Comparison of ENCODE assay signal across 23 cellular contexts in the genomic region with DNA sequence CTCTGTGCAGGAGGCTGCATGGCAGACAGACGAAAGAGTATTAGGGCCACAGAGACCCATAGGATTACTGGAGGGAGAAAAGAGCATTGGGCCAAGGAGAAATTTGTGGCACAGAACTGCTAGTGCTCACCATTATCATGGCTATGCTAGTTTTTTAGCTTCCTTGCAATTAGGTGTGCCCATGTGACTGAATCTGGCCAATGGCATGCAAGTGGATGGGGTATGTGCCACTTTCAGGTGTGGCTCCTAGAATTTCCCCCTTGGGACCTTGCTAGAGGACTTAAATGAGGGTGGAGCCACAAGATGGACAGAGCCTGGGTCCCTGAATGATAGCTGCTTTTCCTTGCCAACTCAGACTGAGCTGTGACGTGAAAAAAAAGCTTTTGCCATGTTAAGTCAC.
DNase-seq lines count a peak whose midpoint lies in the region; ATAC-seq, FAIRE-seq and TF ChIP-seq lines count a peak whose summit lies in the region.
"Had no signal": no experiment of that assay in that cellular context is flagged by ENCODE, and none has a peak within 500 bp of the region (broad histone marks: within the 10 kb centered on the region; RNA-seq: fewer than 3 reads in every experiment).

No MANE protein-coding gene starts in this region.

- H3K4me1 ChIP-seq in SK-N-SH (ENCODE audit: control insufficient read depth in 1 of 2, insufficient read depth in 2 of 2, low read depth in 1 of 2, low read length in 1 of 2) (peaks cover 0 to 21% of the 10 kb centered on the region in 2 experiments; a peak in 2 of 4 replicates), OCI-LY7 (ENCODE audit: insufficient read depth, low read length, poor library complexity, severe bottlenecking) (no peaks in the 10 kb centered on the region), K562 (replicated peaks in 1 of 2; ENCODE audit: control insufficient read depth in 2 of 2, insufficient read depth in 2 of 2, low read length in 2 of 2) (no peaks in the 10 kb centered on the region)
- H3K4me1 ChIP-seq: BLaER1 had no signal

- CTCF ChIA-PET in SK-N-SH (lab: Yijun Ruan, JAX), result interaction anchor here (1.1 to 4.9 kb wide), 4 partner anchors 18 to 75 kb away, joined by 3 to 27 read pairs (median 6); a partner anchor contains a TSS
- CTCF ChIA-PET in OCI-LY7 (lab: Charles Lee; ENCODE audit: unreplicated experiment), result no interaction called here
- CTCF ChIA-PET in K562 (lab: Yijun Ruan, JAX; ENCODE audit: low intra/inter-chr PET ratio), result no interaction called here

- TF ChIP-seq RAD21 in SK-N-SH (IDR thresholded peaks at IDR 0.05; ENCODE audit: low read length), result no peak
- TF ChIP-seq RAD21 in K562 (CRISPR knock-in tag; conservative IDR thresholded peaks at IDR 0.05 in 1 of 2, IDR thresholded peaks at IDR 0.05 in 1 of 2), result no peak

- H2AFZ ChIP-seq in SK-N-SH (ENCODE audit: low read depth), result no peak overlapping the region
- no peak overlapping the region for H2AFZ ChIP-seq in OCI-LY7 (ENCODE audit: low read length)
- no peak overlapping the region for H2AFZ ChIP-seq in K562 (ENCODE audit: low read depth, low read length)

- TF ChIP-seq CTCF in SK-N-SH (IDR thresholded peaks at IDR 0.05), result no peak
- no peak for TF ChIP-seq CTCF in OCI-LY7 (conservative IDR thresholded peaks at IDR 0.05; ENCODE audit: low read length)
- TF ChIP-seq CTCF in K562 (IDR thresholded peaks at IDR 0.05 in 2 of 3, conservative IDR thresholded peaks at IDR 0.05 in 1 of 3; ENCODE audit: insufficient read depth in 2 of 3, low read depth in 1 of 3, low read length in 3 of 3), result no peak
- TF ChIP-seq CTCF in GM20000 (IDR thresholded peaks at IDR 0.05; ENCODE audit: extremely low read depth, missing control alignments), result no peak

- H3K4me3 ChIP-seq in SK-N-SH (ENCODE audit: low read depth in 2 of 2, low read length in 1 of 2) (no peak overlapping the region), OCI-LY7 (ENCODE audit: low read depth, low read length, poor library complexity, severe bottlenecking) (no peak overlapping the region), K562 (no peak overlapping the region)
- H3K4me3 ChIP-seq: BLaER1 had no signal

- H3K9me2 ChIP-seq in SK-N-SH (no peaks in the 10 kb centered on the region), OCI-LY7 (ENCODE audit: insufficient read depth, low read length) (no peaks in the 10 kb centered on the region)

- intact Hi-C loops in OCI-LY7 (cut with micrococcal nuclease; ENCODE audit: unreplicated experiment) (no loop called here), K562 (cut with micrococcal nuclease) (no loop called here)

- H3K79me2 ChIP-seq in SK-N-SH (ENCODE audit: insufficient read depth) (no peaks in the 10 kb centered on the region), OCI-LY7 (ENCODE audit: insufficient read depth, low read depth, low read length) (no peaks in the 10 kb centered on the region), K562 (ENCODE audit: control insufficient read depth, insufficient read depth, low read length) (no peaks in the 10 kb centered on the region)

- H3K9ac ChIP-seq in SK-N-SH (no peak overlapping the region), K562 (ENCODE audit: insufficient read depth in 1 of 2, low read depth in 2 of 2, low read length in 2 of 2) (no peak overlapping the region)
- H3K9ac ChIP-seq: BLaER1 had no signal

- H3K27ac ChIP-seq in SK-N-SH (ENCODE audit: low read depth in 2 of 2, low read length in 1 of 2) (no peak overlapping the region), OCI-LY7 (ENCODE audit: low read depth, low read length, poor library complexity, severe bottlenecking) (no peak overlapping the region), K562 (ENCODE audit: extremely low read depth, low read depth, low read length) (no peak overlapping the region)
- H3K27ac ChIP-seq: 22Rv1, BLaER1, C4-2B had no signal

- H3K9me1 ChIP-seq in K562 (ENCODE audit: control insufficient read depth, insufficient read depth, low read length), result no peaks in the 10 kb centered on the region

- H3K4me2 ChIP-seq in SK-N-SH, result no peak overlapping the region
- H3K4me2 ChIP-seq in OCI-LY7 (ENCODE audit: low read length), result no peak overlapping the region
- no peak overlapping the region for H3K4me2 ChIP-seq in K562 (ENCODE audit: insufficient read depth, low read length)
- H3K4me2 ChIP-seq: BLaER1 had no signal

- no peak for TF ChIP-seq EP300 in SK-N-SH (IDR thresholded peaks at IDR 0.05; ENCODE audit: borderline replicate concordance in 1 of 2, low read depth in 1 of 2, low read length in 1 of 2)
- no peak for TF ChIP-seq EP300 in K562 (IDR thresholded peaks at IDR 0.05; ENCODE audit: low read length)

- no peaks in the 10 kb centered on the region for H3F3A ChIP-seq in SK-N-SH (replicated peaks; ENCODE audit: insufficient read depth)

- no peak for TF ChIP-seq POLR2A in K562 (conservative IDR thresholded peaks at IDR 0.05)

- no peak for FAIRE-seq in K562 (lab: Jason Lieb, UNC)
- FAIRE-seq: A204.1, GM12891, GM18507 had no signal

- in situ Hi-C loops in K562 (cut with MboI), result no loop called here

- DNase-seq in SK-N-SH (no peak), OCI-LY7 (ENCODE audit: low spot score) (peak; percentile 5), K562 (ENCODE audit: extremely low read depth in 1 of 4, low spot score in 3 of 4) (peak in 2 of 4 experiments; percentile 18 to 27), islet precursor cell (peak; percentile 29), GM20000 (ENCODE audit: low spot score) (no peak), DMS153 (lab: John Stamatoyannopoulos, UW) (no peak)
- DNase-seq: Caco-2; CD4-positive, CD25-positive, alpha-beta regulatory T cell; CD8-positive, alpha-beta T cell; DMS79; EL; GDM1; GOT3; H7; HCEC 1CT had no signal

- WGBS in SK-N-SH (ENCODE audit: low lambda C conversion rate), result 22% methylated on average over 2 of the region's 2 CpGs
- WGBS in K562 (ENCODE audit: insufficient coverage, low coverage, missing lambda C conversion rate), result 0% methylated on average over 2 of the region's 2 CpGs

- peaks cover 7% of the 10 kb centered on the region; the same call in 1 of the 2 replicates for H3K27me3 ChIP-seq in SK-N-SH (ENCODE audit: insufficient read depth)
- no peaks in the 10 kb centered on the region for H3K27me3 ChIP-seq in K562 (ENCODE audit: control insufficient read depth in 2 of 2, insufficient read depth in 2 of 2, low read length in 2 of 2)
- H3K27me3 ChIP-seq: BLaER1 had no signal

- no peaks in the 10 kb centered on the region for H4K20me1 ChIP-seq in SK-N-SH (ENCODE audit: insufficient read depth)
- no peaks in the 10 kb centered on the region for H4K20me1 ChIP-seq in OCI-LY7 (ENCODE audit: insufficient read depth, low read length)
- no peaks in the 10 kb centered on the region for H4K20me1 ChIP-seq in K562 (replicated peaks; ENCODE audit: control insufficient read depth, insufficient read depth, low read length)
- H4K20me1 ChIP-seq: BLaER1 had no signal

- ATAC-seq in SK-N-SH treated with all-trans-retinoic acid at 6 μM for 48 hours (no peak), K562 (no peak), HG02840 (IDR thresholded peaks at IDR 0.05; ENCODE audit: low FRiP score, unreplicated experiment) (no peak)
- ATAC-seq: CD8-positive, alpha-beta T cell had no signal

- no peaks in the 10 kb centered on the region for H3K9me3 ChIP-seq in SK-N-SH
- no peaks in the 10 kb centered on the region for H3K9me3 ChIP-seq in OCI-LY7 (ENCODE audit: low read length)
- no peaks in the 10 kb centered on the region for H3K9me3 ChIP-seq in K562 (replicated peaks; ENCODE audit: control insufficient read depth, insufficient read depth, low read depth, low read length)
- H3K9me3 ChIP-seq: BLaER1 had no signal

- POLR2A ChIA-PET in SK-N-SH (lab: Yijun Ruan, JAX) (no interaction called here), OCI-LY7 (lab: Charles Lee) (no interaction called here), K562 (lab: Yijun Ruan, JAX) (no interaction called here)

- no TSS peak for BruUV-seq in OCI-LY7 (replicated peaks; lab: Mats Ljungman, UMichigan)
- no TSS peak for BruUV-seq in K562 (replicated peaks; lab: Mats Ljungman, UMichigan)

- H3K36me3 ChIP-seq in SK-N-SH (replicated peaks in 1 of 2; ENCODE audit: control insufficient read depth in 1 of 2, insufficient read depth in 2 of 2, low read length in 1 of 2) (no peaks in the 10 kb centered on the region), OCI-LY7 (ENCODE audit: insufficient read depth, low read length) (no peaks in the 10 kb centered on the region), K562 (ENCODE audit: control insufficient read depth, insufficient read depth, low read length) (no peaks in the 10 kb centered on the region)
- H3K36me3 ChIP-seq: BLaER1 had no signal

TF ChIP-seq in SK-N-SH, 30 proteins besides CTCF, POLR2A, EP300 and RAD21 (continues in another document):
- TF ChIP-seq RCOR1 (IDR thresholded peaks at IDR 0.05; ENCODE audit: low read length) (no peak), YY1 (IDR thresholded peaks at IDR 0.05; ENCODE audit: low read depth) (no peak), RXRA (IDR thresholded peaks at IDR 0.05; ENCODE audit: borderline replicate concordance, low read depth) (no peak)

TF ChIP-seq in SK-N-SH treated with all-trans-retinoic acid at 6 μM for 48 hours, 23 proteins besides CTCF, POLR2A, EP300 and RAD21 (continues in another document):
- TF ChIP-seq, protein P1, sequence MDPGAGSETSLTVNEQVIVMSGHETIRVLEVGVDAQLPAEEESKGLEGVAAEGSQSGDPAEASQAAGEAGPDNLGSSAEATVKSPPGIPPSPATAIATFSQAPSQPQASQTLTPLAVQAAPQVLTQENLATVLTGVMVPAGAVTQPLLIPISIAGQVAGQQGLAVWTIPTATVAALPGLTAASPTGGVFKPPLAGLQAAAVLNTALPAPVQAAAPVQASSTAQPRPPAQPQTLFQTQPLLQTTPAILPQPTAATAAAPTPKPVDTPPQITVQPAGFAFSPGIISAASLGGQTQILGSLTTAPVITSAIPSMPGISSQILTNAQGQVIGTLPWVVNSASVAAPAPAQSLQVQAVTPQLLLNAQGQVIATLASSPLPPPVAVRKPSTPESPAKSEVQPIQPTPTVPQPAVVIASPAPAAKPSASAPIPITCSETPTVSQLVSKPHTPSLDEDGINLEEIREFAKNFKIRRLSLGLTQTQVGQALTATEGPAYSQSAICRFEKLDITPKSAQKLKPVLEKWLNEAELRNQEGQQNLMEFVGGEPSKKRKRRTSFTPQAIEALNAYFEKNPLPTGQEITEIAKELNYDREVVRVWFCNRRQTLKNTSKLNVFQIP (CRISPR knock-in tag; IDR thresholded peaks at IDR 0.05; ENCODE audit: borderline replicate concordance, low read depth), result no peak

Comparison
In these comparisons a context has a peak if more than half of its experiments do, and no peak if none do; other contexts are left out.
1. DNase-seq: peak in OCI-LY7 (single experiment) and islet precursor cell (single experiment); none in SK-N-SH (single experiment), GM20000 (single experiment) and DMS153 (single experiment).